8 cellular contexts compared by ENCODE assay signal in the genomic region with DNA sequence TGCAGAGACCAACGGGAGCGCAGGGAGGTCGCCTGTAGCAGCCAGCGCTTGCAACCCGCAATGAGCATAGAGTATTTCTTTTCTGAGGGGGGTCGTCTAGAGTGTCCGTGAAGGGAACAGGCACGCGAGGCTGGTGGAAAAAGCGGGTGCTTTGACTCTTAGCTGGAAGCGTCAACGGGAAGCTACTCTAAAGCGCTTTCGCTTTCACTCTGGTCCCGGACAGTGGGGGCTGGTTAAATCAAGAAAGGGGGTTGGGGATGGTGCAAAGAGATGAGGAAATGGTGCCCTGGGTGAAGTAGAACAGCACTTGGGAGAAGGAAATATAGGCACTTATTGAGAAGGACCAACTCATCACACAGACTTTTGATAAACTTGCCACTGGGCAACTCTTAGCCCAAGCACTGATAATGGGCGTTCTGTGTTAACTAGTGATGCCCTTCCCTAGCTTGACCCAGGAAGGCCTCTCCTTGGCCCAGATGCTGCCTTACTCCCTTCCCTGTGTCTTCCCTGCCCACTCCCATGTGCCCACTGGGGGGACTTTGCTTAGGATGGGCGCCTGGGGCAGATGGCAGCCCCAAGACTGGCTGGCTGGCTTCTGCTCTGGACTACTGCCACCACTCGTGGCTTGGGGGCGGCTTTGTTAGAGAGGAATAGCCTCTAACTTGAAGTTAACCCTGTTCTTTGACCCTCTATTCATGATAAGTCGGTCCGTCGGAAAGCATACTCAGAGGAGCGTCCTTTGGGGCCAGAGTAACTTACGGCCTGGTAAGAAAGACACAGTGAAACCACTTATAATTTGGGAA. TPM values are rescaled to one million over a fixed set of nuclear protein-coding genes. Genes with fewer than 3 reads are reported as not detected.
DNase-seq lines count a peak whose midpoint lies in the region; ATAC-seq and TF ChIP-seq lines count a peak whose summit lies in the region.

No MANE protein-coding gene starts in this region.

- H3K36me3 Mint-ChIP-seq in T-cell: peaks cover 69% of the 10 kb centered on the region

- H3K9me3 Mint-ChIP-seq in T-cell: no peaks in the 10 kb centered on the region

- H3K27me3 ChIP-seq in mammary epithelial cell (ENCODE audit: insufficient read depth, low read length): no peaks in the 10 kb centered on the region

- peaks cover 9% of the 10 kb centered on the region for H3K36me3 ChIP-seq in mammary epithelial cell (ENCODE audit: insufficient read depth, low read length)

- peak overlapping the region; percentile 91 for H3K4me2 ChIP-seq in mammary epithelial cell (ENCODE audit: insufficient read depth, low read depth, low read length)

- peak overlapping the region; percentile 62 to 94 (median 86) for H3K4me3 ChIP-seq in mammary epithelial cell (replicated peaks in 1 of 3; ENCODE audit: insufficient read depth in 1 of 3, low read depth in 2 of 3, low read length in 3 of 3)

- TF ChIP-seq CTCF in mammary epithelial cell (conservative IDR thresholded peaks at IDR 0.05 in 1 of 2, IDR thresholded peaks at IDR 0.05 in 1 of 2; ENCODE audit: extremely low read depth in 1 of 2, insufficient read depth in 1 of 2, low read depth in 1 of 2, low read length in 2 of 2): no peak

- peak overlapping the region; percentile 87 for H3K9ac ChIP-seq in mammary epithelial cell (ENCODE audit: insufficient read depth, low read length)

- POLR2A ChIA-PET in T-cell (lab: Charles Lee): interaction anchor here (0.6 to 2.2 kb wide), 10 partner anchors 10 to 118 kb away, joined by 3 to 24 read pairs (median 5); partner anchors contain the start of gene TAP2 (in 2 of the 2)

- peak overlapping the region; percentile 28 for H3K27ac ChIP-seq in mammary epithelial cell (ENCODE audit: insufficient read depth, low read depth, low read length)

- peaks cover 17% of the 10 kb centered on the region for H3K79me2 ChIP-seq in mammary epithelial cell (ENCODE audit: insufficient read depth, low read length)

- H3K9me3 ChIP-seq in mammary epithelial cell (replicated peaks; ENCODE audit: insufficient read depth, low read length): no peaks in the 10 kb centered on the region

- intact Hi-C loops in mammary epithelial cell (cut with micrococcal nuclease): loop anchor here (1.0 kb wide), 2 partner anchors 16 to 28 kb away; partner anchors contain the start of gene TAP2

- no peaks in the 10 kb centered on the region for H3K27me3 Mint-ChIP-seq in T-cell

- peaks cover 70 to 80% (median 76%) of the 10 kb centered on the region in 3 donors for H3K4me1 Mint-ChIP-seq in T-cell

- H3K4me3 Mint-ChIP-seq in T-cell: peak overlapping the region; percentile 98 to 99 (median 98)

- DNase-seq in DMS 273 (lab: John Stamatoyannopoulos, UW; ENCODE audit: unreplicated experiment): peak; percentile 61
- no peak for DNase-seq in DMS 273 treated with DMSO at 0.1 percent for 48 hours (lab: John Stamatoyannopoulos, UW)
- peak in 28 of 34 experiments; percentile 24 to 62 (median 46) for DNase-seq in T-cell
- peak; percentile 36 for DNase-seq in mammary epithelial cell
- peak; percentile 45 for DNase-seq in inferior parietal cortex (ENCODE audit: extremely low spot score)
- peak; percentile 73 for DNase-seq in stimulated activated CD4-positive, alpha-beta T cell treated with anti-CD3 and anti-CD28 coated beads, Interleukin-2, amount 100 ng/mL, for 4 hours (ENCODE audit: low read depth)
- no peak for DNase-seq in cortex of kidney (lab: John Stamatoyannopoulos, UW)

- ATAC-seq in HG03045 (IDR thresholded peaks at IDR 0.05; ENCODE audit: unreplicated experiment) (peak; percentile 15), T-cell (replicated peaks in 1 of 4) (peak; percentile 25 to 33 (median 31))

- peak overlapping the region; percentile 99 to 100 for H3K27ac Mint-ChIP-seq in T-cell

- CTCF ChIA-PET in T-cell (lab: Charles Lee) (interaction anchor here (0.5 to 5.9 kb wide), 18 partner anchors 9 to 576 kb away, joined by 3 to 236 read pairs (median 4); partner anchors contain the start of genes TAP2 (in 2 of the 2), PFDN6 (in 1 of the 2), PSMB8 (in 1 of the 2) and WDR46 (in 1 of the 2)), mammary epithelial cell (lab: Charles Lee; ENCODE audit: low non-redundant PET) (interaction anchor here (0.6 to 1.4 kb wide), 3 partner anchors 14 to 29 kb away, joined by 7 to 9 read pairs (median 8); partner anchors contain the start of gene TAP2)

- 7% methylated on average over 19 of the region's 24 CpGs for WGBS in mammary epithelial cell (ENCODE audit: low coverage, missing lambda C conversion rate)

- BruUV-seq in mammary epithelial cell (replicated peaks; lab: Mats Ljungman, UMichigan): no TSS peak

- H4K20me1 ChIP-seq in mammary epithelial cell (ENCODE audit: insufficient read depth, low read length): no peaks in the 10 kb centered on the region

- dilution Hi-C loops in mammary epithelial cell (cut with HindIII; ENCODE audit: low sequenced_read_pairs): loop anchor here (5.0 kb wide), 1 partner anchor 42 kb away; no protein-coding TSS in a partner anchor

- in situ Hi-C loops in mammary epithelial cell (cut with MboI; ENCODE audit: low sequenced_read_pairs in 2 of 2): no loop called here

- H2AFZ ChIP-seq in mammary epithelial cell (ENCODE audit: low read depth, low read length): peak overlapping the region; percentile 96

- H3K4me1 ChIP-seq in mammary epithelial cell (ENCODE audit: insufficient read depth, low read length): peaks cover 13% of the 10 kb centered on the region

RNA-seq across cellular contexts. Expression of gene PSMB9, which starts 0.6 kb away (rescaled TPM):
- 100 to 1,000 TPM; 110 to 173 (median 134) TPM for total RNA-seq in T-cell
- 10 to 100 TPM in 1 of 2 donors, 1 to 10 TPM in 1; 2.7 to 10.1 TPM for total RNA-seq in mammary epithelial cell
- polyA plus RNA-seq in mammary epithelial cell: 19.0 TPM
- 10.5 TPM for polyA minus RNA-seq in mammary epithelial cell

RNA-seq across cellular contexts. Expression of gene TAP1, which starts 1.1 kb away (rescaled TPM):
- total RNA-seq in T-cell: 100 to 1,000 TPM; 117 to 163 (median 147) TPM
- total RNA-seq in mammary epithelial cell: 10 to 100 TPM; 49.2 to 50.1 TPM
- 35.5 TPM for polyA plus RNA-seq in mammary epithelial cell
- polyA minus RNA-seq in mammary epithelial cell: 37.7 TPM

RNA-seq across cellular contexts. Expression of gene PSMB8, which starts 10.7 kb away (rescaled TPM):
- total RNA-seq in T-cell (100 to 1,000 TPM; 131 to 171 (median 150) TPM), mammary epithelial cell (10 to 100 TPM; 21.0 to 29.2 TPM)
- polyA plus RNA-seq in mammary epithelial cell: 48.2 TPM
- polyA minus RNA-seq in mammary epithelial cell: 35.2 TPM

RNA-seq across cellular contexts. Expression of gene TAP2, which starts 16.0 kb away (rescaled TPM):
- total RNA-seq in T-cell: 100 to 1,000 TPM; 116 to 147 (median 140) TPM
- 10 to 100 TPM; 41.8 to 63.4 TPM for total RNA-seq in mammary epithelial cell
- 23.4 TPM for polyA plus RNA-seq in mammary epithelial cell
- polyA minus RNA-seq in mammary epithelial cell: 143 TPM

RNA-seq across cellular contexts. Expression of gene HLA-DOB, which starts 37.8 kb away (rescaled TPM):
- total RNA-seq in T-cell (1 to 10 TPM; 3.3 to 8.2 (median 3.9) TPM), mammary epithelial cell (1 to 10 TPM; 5.5 to 8.3 TPM)
- polyA plus RNA-seq in mammary epithelial cell: 13.3 TPM
- 20.0 TPM for polyA minus RNA-seq in mammary epithelial cell

Comparison
In these comparisons a context has a peak if more than half of its experiments do, and no peak if none do; other contexts are left out.
1. DNase-seq: peak in DMS 273 (single experiment), T-cell (28 of 34), mammary epithelial cell (single experiment), inferior parietal cortex (single experiment) and stimulated activated CD4-positive, alpha-beta T cell treated with anti-CD3 and anti-CD28 coated beads, Interleukin-2, amount 100 ng/mL, for 4 hours (single experiment); none in DMS 273 treated with DMSO at 0.1 percent for 48 hours (single experiment) and cortex of kidney (single experiment).
2. RNA of gene PSMB9, which starts 0.6 kb away (total RNA-seq): 110 to 173 TPM in T-cell; 2.7 to 10.1 TPM in mammary epithelial cell; every median in the first group is over 4 times any median in the second.
3. RNA of gene PSMB8, which starts 10.7 kb away (total RNA-seq): 131 to 171 TPM in T-cell; 21.0 to 29.2 TPM in mammary epithelial cell; every median in the first group is over 4 times any median in the second.